Comparison of ENCODE assay signal across 13 cellular contexts in genomic region chr6:159899994-159900745, GRCh38. TPM values are rescaled to one million over a fixed set of nuclear protein-coding genes. Genes with fewer than 3 reads are reported as not detected.
DNase-seq lines count a peak whose midpoint lies in the region; ATAC-seq and TF ChIP-seq lines count a peak whose summit lies in the region.
"Had no signal": no experiment of that assay in that cellular context is flagged by ENCODE, and none has a peak within 500 bp of the region (broad histone marks: within the 10 kb centered on the region; RNA-seq: fewer than 3 reads in every experiment).

No MANE protein-coding gene starts in this region.

- WGBS in testis, 2 donors = 69 to 70% methylated on average over 15 of the region's 15 CpGs

- no peaks in the 10 kb centered on the region for H3K4me1 ChIP-seq in testis

- H3K9me3 ChIP-seq in testis = no peaks in the 10 kb centered on the region

- no peak overlapping the region for H3K27ac ChIP-seq in testis

- H3K27me3 ChIP-seq in kidney epithelial cell (ENCODE audit: control insufficient read depth, insufficient read depth, low read length) (no peaks in the 10 kb centered on the region), testis (no peaks in the 10 kb centered on the region)

- intact Hi-C loops in testis (cut with DNase I; ENCODE audit: low total_unique reads) = no loop called here

- in situ Hi-C loops in ACHN (cut with HindIII; ENCODE audit: low pct_ligation_motif_present, low pct_unique_long_range_greater_than_20kb, low sequenced_read_pairs) (no loop called here), astrocyte of the spinal cord (cut with HindIII; ENCODE audit: low sequenced_read_pairs) (no loop called here)

- H3K36me3 ChIP-seq in kidney epithelial cell (ENCODE audit: control insufficient read depth, insufficient read depth, low read length) = no peaks in the 10 kb centered on the region
- no peaks in the 10 kb centered on the region for H3K36me3 ChIP-seq in testis (ENCODE audit: low read depth, missing control alignments)

- TF ChIP-seq CTCF in astrocyte of the spinal cord (IDR thresholded peaks at IDR 0.05; ENCODE audit: low read depth, low read length) (no peak), kidney epithelial cell (IDR thresholded peaks at IDR 0.05; ENCODE audit: insufficient read depth, low read length, poor library complexity, severe bottlenecking) (no peak), testis (IDR thresholded peaks at IDR 0.05) (no peak)

- H3K4me3 ChIP-seq in astrocyte of the spinal cord (ENCODE audit: low read depth, low read length) (no peak overlapping the region), kidney epithelial cell (ENCODE audit: low read depth, low read length) (no peak overlapping the region), testis (no peak overlapping the region)

- no peak for TF ChIP-seq POLR2A in testis (IDR thresholded peaks at IDR 0.05)

- peak; percentile 48 for DNase-seq in ACHN
- peak; percentile 65 for DNase-seq in HT1080 (ENCODE audit: low read depth)
- peak; percentile 90 for DNase-seq in astrocyte of the spinal cord (ENCODE audit: low read depth, low spot score)
- peak; percentile 74 for DNase-seq in kidney epithelial cell (ENCODE audit: low read depth)
- no peak for DNase-seq in activated CD8-positive, alpha-beta memory T cell treated with anti-CD3 and anti-CD28 coated beads, Interleukin-2, amount 50 U/mL, for 4 hours
- no peak for DNase-seq in medulla oblongata (ENCODE audit: extremely low spot score)
- no peak for DNase-seq in testis
- DNase-seq: amygdala, NCI-H1417 had no signal

- no peak for ATAC-seq in GM18873 (IDR thresholded peaks at IDR 0.05; ENCODE audit: low FRiP score, unreplicated experiment)
- ATAC-seq: HCT116 had no signal

RNA-seq across cellular contexts. Expression of gene MAS1, which starts 9.4 kb away (rescaled TPM):
- not detected in 2 replicates for total RNA-seq in HT1080 (2014; rRNA removed; shearing (Covaris generic))
- not detected in 2 replicates for polyA plus RNA-seq in HT1080 (2015; cell fraction: cytosol; rRNA removed)
- polyA plus RNA-seq in HT1080 (2015; cell fraction: nucleus; rRNA removed) = not detected in 2 replicates
- not detected in 2 replicates for total RNA-seq in kidney epithelial cell
- under 1 TPM; 0.19 to 0.39 TPM for total RNA-seq in testis
- polyA plus RNA-seq in testis (ENCODE audit: insufficient read depth, low read depth, low replicate concordance) = 0.16 TPM
- polyA plus RNA-seq: esophagus, liver had no signal

Comparison
In these comparisons a context has a peak if more than half of its experiments do, and no peak if none do; other contexts are left out.
1. DNase-seq: peak in ACHN (single experiment), HT1080 (single experiment), astrocyte of the spinal cord (single experiment) and kidney epithelial cell (single experiment); none in activated CD8-positive, alpha-beta memory T cell treated with anti-CD3 and anti-CD28 coated beads, Interleukin-2, amount 50 U/mL, for 4 hours (single experiment), medulla oblongata (single experiment) and testis (single experiment).